ENCODE assay signal across 8 cellular contexts in genomic region chr1:32962248-32962896, GRCh38. TPM values are rescaled to one million over a fixed set of nuclear protein-coding genes. Genes with fewer than 3 reads are reported as not detected.
DNase-seq lines count a peak whose midpoint lies in the region; FAIRE-seq and TF ChIP-seq lines count a peak whose summit lies in the region.

No MANE protein-coding gene starts in this region.

- H3K79me1 ChIP-seq in H1 (ENCODE audit: low read depth, low read length): no peaks in the 10 kb centered on the region; the same call in 1 of the 2 replicates

- H3K4me3 ChIP-seq in NT2/D1 (ENCODE audit: insufficient read length, low read depth) (peak overlapping the region; percentile 49), H1 (ENCODE audit: extremely low read depth in 1 of 4, insufficient read depth in 2 of 4, low read depth in 3 of 4, low read length in 4 of 4) (peak overlapping the region in 2 of 4 experiments; percentile 70 to 83; a peak in 3 of 8 replicates), neutrophil (ENCODE audit: low read depth in 1 of 2, low read length in 1 of 2) (peak overlapping the region; percentile 90 to 99)

- H3K4me3 Mint-ChIP-seq in activated CD4-positive, alpha-beta T cell treated with anti-CD3 and anti-CD28 coated beads, Interleukin-2, amount 10 ng/mL, durations not matched to agents 7 days and 5 days: peak overlapping the region; percentile 86

- H3K14ac ChIP-seq in H1 (ENCODE audit: insufficient read length): no peak overlapping the region

- H3K9ac ChIP-seq in NT2/D1 (ENCODE audit: insufficient read length, low read depth): no peak overlapping the region
- H3K9ac ChIP-seq in H1 (replicated peaks in 1 of 4; ENCODE audit: extremely low read depth in 1 of 4, low read depth in 3 of 4, low read length in 3 of 4): no peak overlapping the region

- H3K36me3 Mint-ChIP-seq in activated CD4-positive, alpha-beta T cell treated with anti-CD3 and anti-CD28 coated beads, Interleukin-2, amount 10 ng/mL, durations not matched to agents 7 days and 5 days (ENCODE audit: low read depth): peaks cover 8% of the 10 kb centered on the region

- H2BK120ac ChIP-seq in H1 (replicated peaks; ENCODE audit: low read depth, low read length): no peak overlapping the region

- H3K27me3 ChIP-seq in NT2/D1 (ENCODE audit: insufficient read depth, insufficient read length) (peaks cover 5% of the 10 kb centered on the region), H1 (replicated peaks in 1 of 4; ENCODE audit: control insufficient read depth in 3 of 4, extremely low read depth in 1 of 4, insufficient read depth in 3 of 4, low read length in 3 of 4) (peaks cover 0 to 4% (median 0%) of the 10 kb centered on the region in 4 experiments; a peak in 1 of 7 replicates), neutrophil (no peaks in the 10 kb centered on the region)

- no peak overlapping the region for H2BK5ac ChIP-seq in H1 (ENCODE audit: low read depth, low read length)

- no peak overlapping the region for H2BK20ac ChIP-seq in H1 (ENCODE audit: low read length)

- no peak for TF ChIP-seq EP300 in H1 (IDR thresholded peaks at IDR 0.05; ENCODE audit: borderline replicate concordance in 1 of 2, low read depth in 2 of 2, low read length in 2 of 2)

- WGBS in H1 (ENCODE audit: extremely low coverage in 1 of 2, insufficient coverage in 1 of 2, insufficient read length in 1 of 2, insufficient replicate concordance in 2 of 2, low coverage in 1 of 2, low lambda C conversion rate in 2 of 2, missing lambda C conversion rate in 1 of 2), 2 experiments: 90% methylated on average over 6 of the region's 6 CpGs; no CpG with 5 or more reads in 1 of the 2 experiments

- H2BK12ac ChIP-seq in H1 (ENCODE audit: low read depth, low read length): no peak overlapping the region

- POLR2A ChIA-PET in activated CD4-positive, alpha-beta T cell treated with anti-CD3 and anti-CD28 coated beads, Interleukin-2, amount 10 ng/mL, durations not matched to agents 7 days and 5 days (lab: Charles Lee): no interaction called here
- POLR2A ChIA-PET in H1 (lab: Charles Lee; ENCODE audit: partially characterized antibody): interaction anchor here (1.3 kb wide), 1 partner anchor 18 kb away, joined by 4 read pairs; no protein-coding TSS in a partner anchor

- CTCF ChIA-PET in activated CD4-positive, alpha-beta T cell treated with anti-CD3 and anti-CD28 coated beads, Interleukin-2, amount 10 ng/mL, durations not matched to agents 7 days and 5 days (lab: Charles Lee): interaction anchor here (1.0 to 1.1 kb wide), 2 partner anchors 19 to 165 kb away, joined by 3 to 5 read pairs; no protein-coding TSS in a partner anchor
- CTCF ChIA-PET in H1 (lab: Charles Lee; ENCODE audit: partially characterized antibody): interaction anchor here (1.1 to 1.6 kb wide), 4 partner anchors 12 to 36 kb away, joined by 3 to 7 read pairs (median 4); no protein-coding TSS in a partner anchor

- TF ChIP-seq CTCF in H1 (IDR thresholded peaks at IDR 0.05; ENCODE audit: control extremely low read depth in 1 of 3, insufficient read depth in 1 of 3, low read depth in 1 of 3, low read length in 3 of 3): no peak
- no peak for TF ChIP-seq CTCF in neutrophil (IDR thresholded peaks at IDR 0.05)

- no peak overlapping the region for H4K8ac ChIP-seq in H1 (ENCODE audit: extremely low read depth, insufficient read depth, low read length)

- peak overlapping the region; percentile 77 for H3K27ac Mint-ChIP-seq in activated CD4-positive, alpha-beta T cell treated with anti-CD3 and anti-CD28 coated beads, Interleukin-2, amount 10 ng/mL, durations not matched to agents 7 days and 5 days

- no peak overlapping the region for H4K5ac ChIP-seq in H1 (ENCODE audit: insufficient read length, low read depth, low read length)

- H3K79me2 ChIP-seq in H1 (ENCODE audit: control insufficient read depth in 1 of 2, insufficient read depth in 2 of 2, low read length in 2 of 2): peaks cover 0 to 29% of the 10 kb centered on the region in 2 experiments; a peak in 2 of 4 replicates

- H3K23ac ChIP-seq in H1 (ENCODE audit: insufficient read length): no peak overlapping the region

- TF ChIP-seq RAD21 in H1 (IDR thresholded peaks at IDR 0.05 in 1 of 2, conservative IDR thresholded peaks at IDR 0.05 in 1 of 2; ENCODE audit: low read depth in 2 of 2, low read length in 2 of 2): no peak

- no peaks in the 10 kb centered on the region for H3K9me3 Mint-ChIP-seq in activated CD4-positive, alpha-beta T cell treated with anti-CD3 and anti-CD28 coated beads, Interleukin-2, amount 10 ng/mL, durations not matched to agents 7 days and 5 days

- FAIRE-seq in H1 (lab: Jason Lieb, UNC): no peak

- H3K36me3 ChIP-seq in NT2/D1 (ENCODE audit: insufficient read depth, insufficient read length, low read length) (no peaks in the 10 kb centered on the region), H1 (ENCODE audit: control insufficient read depth in 2 of 4, insufficient read depth in 4 of 4, low read length in 3 of 4) (no peaks in the 10 kb centered on the region), neutrophil (peaks cover 19% of the 10 kb centered on the region)

- H3K18ac ChIP-seq in H1 (ENCODE audit: extremely low read depth, low read length): no peak overlapping the region

- peaks cover 4 to 15% of the 10 kb centered on the region in 2 experiments for H4K20me1 ChIP-seq in H1 (replicated peaks in 1 of 2; ENCODE audit: control insufficient read depth in 1 of 2, insufficient read depth in 2 of 2, low read length in 2 of 2)

- H3K4ac ChIP-seq in H1 (replicated peaks; ENCODE audit: insufficient read length, low read depth, low read length): no peak overlapping the region

- no peak for TF ChIP-seq POLR2A in H1 (IDR thresholded peaks at IDR 0.05; ENCODE audit: control extremely low read depth in 1 of 2, low read depth in 2 of 2, low read length in 2 of 2)

- peaks cover 55% of the 10 kb centered on the region for H3K4me1 Mint-ChIP-seq in activated CD4-positive, alpha-beta T cell treated with anti-CD3 and anti-CD28 coated beads, Interleukin-2, amount 10 ng/mL, durations not matched to agents 7 days and 5 days

- no peaks in the 10 kb centered on the region for H3K27me3 Mint-ChIP-seq in activated CD4-positive, alpha-beta T cell treated with anti-CD3 and anti-CD28 coated beads, Interleukin-2, amount 10 ng/mL, durations not matched to agents 7 days and 5 days

- no peak overlapping the region for H3K56ac ChIP-seq in H1 (replicated peaks; ENCODE audit: insufficient read length, low read depth, low read length)

- H2BK15ac ChIP-seq in H1 (ENCODE audit: low read length): no peak overlapping the region

- no peak for DNase-seq in activated CD4-positive, alpha-beta T cell treated with anti-CD3 and anti-CD28 coated beads, Interleukin-2, amount 10 ng/mL, durations not matched to agents 7 days and 5 days
- DNase-seq in activated CD4-positive, alpha-beta T cell treated with anti-CD3 and anti-CD28 coated beads, Interleukin-2, amount 50 U/mL, for 1 hour: no peak
- DNase-seq in NT2/D1 (ENCODE audit: low read depth, low spot score) (no peak), H1 (ENCODE audit: low read depth in 1 of 2, low spot score in 2 of 2) (no peak), GDM1 (lab: John Stamatoyannopoulos, UW) (no peak)
- DNase-seq in stimulated activated CD4-positive, alpha-beta T cell treated with anti-CD3 and anti-CD28 coated beads, Interleukin-4, amount 100 ng/mL, for 4 hours: no peak
- DNase-seq in activated CD4-positive, CD25-positive, alpha-beta regulatory T cell (lab: John Stamatoyannopoulos, UW): no peak

- H2AFZ ChIP-seq in H1 (ENCODE audit: low read length): no peak overlapping the region

- H3K27ac ChIP-seq in H1 (ENCODE audit: low read depth, low read length): no peak overlapping the region
- H3K27ac ChIP-seq in neutrophil: peak overlapping the region; percentile 98

- H3K9me3 ChIP-seq in NT2/D1 (ENCODE audit: insufficient read depth, low read length): no peaks in the 10 kb centered on the region
- H3K9me3 ChIP-seq in H1 (ENCODE audit: insufficient read depth in 2 of 2, low read depth in 1 of 2, low read length in 1 of 2): no peaks in the 10 kb centered on the region
- no peaks in the 10 kb centered on the region for H3K9me3 ChIP-seq in neutrophil

- no peak overlapping the region for H2AK5ac ChIP-seq in H1 (ENCODE audit: low read depth, low read length)

- no peak overlapping the region for H4K91ac ChIP-seq in H1 (replicated peaks; ENCODE audit: insufficient read length, low read length)

- H3K4me1 ChIP-seq in NT2/D1 (ENCODE audit: insufficient read depth, insufficient read length) (peaks cover 6% of the 10 kb centered on the region), H1 (replicated peaks in 1 of 4; ENCODE audit: control insufficient read depth in 3 of 4, insufficient read depth in 4 of 4, low read length in 3 of 4) (peaks cover 0 to 5% (median 1%) of the 10 kb centered on the region in 4 experiments; a peak in 3 of 7 replicates), neutrophil (ENCODE audit: control insufficient read depth in 1 of 2, insufficient read depth in 1 of 2, low read depth in 1 of 2, low read length in 1 of 2) (peaks cover 37 to 56% of the 10 kb centered on the region in 2 experiments)

- peaks cover 2% of the 10 kb centered on the region; the same call in 1 of the 2 replicates for H3K23me2 ChIP-seq in H1 (ENCODE audit: low read depth, low read length)

- H3K4me2 ChIP-seq in H1 (ENCODE audit: insufficient read depth in 1 of 2, low read depth in 2 of 2, low read length in 2 of 2): peak overlapping the region; percentile 52

TF ChIP-seq in H1, 55 proteins besides CTCF, POLR2A, EP300 and RAD21 (continues in another document):
- TF ChIP-seq RBBP5 (IDR thresholded peaks at IDR 0.05; ENCODE audit: borderline replicate concordance, low read depth, low read length) (no peak), CTBP2 (IDR thresholded peaks at IDR 0.05; ENCODE audit: borderline replicate concordance, insufficient read depth, insufficient read length, low read length) (no peak), SAP30 (IDR thresholded peaks at IDR 0.05; ENCODE audit: insufficient read depth, insufficient replicate concordance, low read length) (no peak), SIRT6 (IDR thresholded peaks at IDR 0.05; ENCODE audit: low read length) (no peak), KDM1A (IDR thresholded peaks at IDR 0.05; ENCODE audit: borderline replicate concordance, low read length) (no peak), RXRA (IDR thresholded peaks at IDR 0.05; ENCODE audit: insufficient read depth, low read depth, low read length) (no peak), HDAC6 (IDR thresholded peaks at IDR 0.05; ENCODE audit: low read depth, low read length) (no peak)

RNA-seq across cellular contexts. Expression of gene RNF19B, which starts 2.2 kb away (rescaled TPM):
- total RNA-seq in activated CD4-positive, alpha-beta T cell treated with anti-CD3 and anti-CD28 coated beads, Interleukin-2, amount 10 ng/mL, durations not matched to agents 7 days and 5 days: 10 to 100 TPM; 18.4 to 20.1 TPM
- total RNA-seq in H1 (2021; fragmentation: NEBNext Ultra II Directional; extraction: Animal tissue kit (Norgen Biotek cat#: 25700)): 10.4 and 11.2 TPM in 2 replicates
- 9.2 and 9.8 TPM in 2 replicates for polyA plus RNA-seq in H1 (2011; rRNA removed)
- 10.5 TPM for polyA plus RNA-seq in H1 (2011; cell fraction: cytosol; rRNA removed)
- 7.4 TPM for polyA plus RNA-seq in H1 (2011; cell fraction: nucleus; rRNA removed)
- 9.1 to 12.2 TPM (median 11.8 TPM) in 4 replicates for polyA plus RNA-seq in H1 (2012, experiment 1 of 2)
- polyA plus RNA-seq in H1 (2012, experiment 2 of 2): 9.2 TPM
- 5.0 TPM for polyA plus RNA-seq in H1 (2013, experiment 1 of 2)
- 5.2 TPM for polyA plus RNA-seq in H1 (2013, experiment 2 of 2)
- polyA minus RNA-seq in H1 (2011; rRNA and poly(A)+ RNA removed): 15.3 and 17.4 TPM in 2 replicates
- polyA minus RNA-seq in H1 (2011; cell fraction: cytosol; rRNA and poly(A)+ RNA removed): 9.8 TPM
- polyA minus RNA-seq in H1 (2011; cell fraction: nucleus; rRNA and poly(A)+ RNA removed): 9.0 TPM
